19 cellular contexts compared by ENCODE assay signal in genomic region chr9:74672237-74672636, GRCh38.
DNase-seq lines count a peak whose midpoint lies in the region; ATAC-seq and TF ChIP-seq lines count a peak whose summit lies in the region.
"Had no signal": no experiment of that assay in that cellular context is flagged by ENCODE, and none has a peak within 500 bp of the region (broad histone marks: within the 10 kb centered on the region; RNA-seq: fewer than 3 reads in every experiment).

No MANE protein-coding gene starts in this region.

- no peaks in the 10 kb centered on the region for H3K4me1 Mint-ChIP-seq in MCF 10A (ENCODE audit: insufficient read depth, unreplicated experiment)
- H3K4me1 Mint-ChIP-seq: B cell; CD4-positive, CD25-positive, alpha-beta regulatory T cell had no signal

- H3K27ac Mint-ChIP-seq in MCF 10A (ENCODE audit: low read depth, unreplicated experiment) = no peak overlapping the region
- H3K27ac Mint-ChIP-seq: B cell; CD4-positive, CD25-positive, alpha-beta regulatory T cell; CD8-positive, alpha-beta T cell had no signal

- H3K9me3 Mint-ChIP-seq in MCF 10A (ENCODE audit: unreplicated experiment) = no peaks in the 10 kb centered on the region
- H3K9me3 Mint-ChIP-seq: CD8-positive, alpha-beta T cell had no signal

- no peak overlapping the region for H4K5ac ChIP-seq in mesendoderm (ENCODE audit: low read length)

- no peak overlapping the region for H3K23ac ChIP-seq in mesendoderm (ENCODE audit: low read length)

- H3K4me1 ChIP-seq in mammary epithelial cell (ENCODE audit: insufficient read depth, low read length) (no peaks in the 10 kb centered on the region), mesendoderm (ENCODE audit: control insufficient read depth, low read depth, low read length) (peaks cover 2% of the 10 kb centered on the region), transverse colon (no peaks in the 10 kb centered on the region)
- H3K4me1 ChIP-seq: BLaER1, Caco-2 had no signal

- CTCF ChIA-PET in mammary epithelial cell (lab: Charles Lee; ENCODE audit: low non-redundant PET) (no interaction called here), MCF 10A (lab: Yijun Ruan, JAX) (no interaction called here)

- H2BK5ac ChIP-seq in mesendoderm (ENCODE audit: low read length) = no peak overlapping the region

- H4K8ac ChIP-seq in mesendoderm (ENCODE audit: low read depth, low read length) = no peak overlapping the region

- H3K4me2 ChIP-seq in mammary epithelial cell (ENCODE audit: insufficient read depth, low read depth, low read length) (no peak overlapping the region), mesendoderm (ENCODE audit: low read length) (no peak overlapping the region)
- H3K4me2 ChIP-seq: BLaER1 had no signal

- H2AK5ac ChIP-seq in mesendoderm (ENCODE audit: low read length) = no peak overlapping the region

- H3K56ac ChIP-seq in mesendoderm (ENCODE audit: low read length) = no peak overlapping the region

- BruUV-seq in mammary epithelial cell (replicated peaks; lab: Mats Ljungman, UMichigan) (no TSS peak), MCF 10A (replicated peaks; lab: Mats Ljungman, UMichigan) (no TSS peak)

- 47% methylated on average over 2 of the region's 2 CpGs for WGBS in mammary epithelial cell (ENCODE audit: low coverage, missing lambda C conversion rate)
- no CpG with 5 or more reads among the region's 2 CpGs for WGBS in mesendoderm (ENCODE audit: extremely low coverage, insufficient coverage, low lambda C conversion rate)
- 88% methylated on average over 2 of the region's 2 CpGs; no CpG with 5 or more reads in 1 of the 2 donors for WGBS in transverse colon (ENCODE audit: low coverage in 1 of 2), 2 donors

- dilution Hi-C loops in mammary epithelial cell (cut with HindIII; ENCODE audit: low sequenced_read_pairs) = no loop called here

- H3K36me3 Mint-ChIP-seq in MCF 10A (ENCODE audit: insufficient read depth, unreplicated experiment) = no peaks in the 10 kb centered on the region
- H3K36me3 Mint-ChIP-seq: CD4-positive, CD25-positive, alpha-beta regulatory T cell; CD8-positive, alpha-beta T cell had no signal

- H3K4me3 ChIP-seq in mammary epithelial cell (replicated peaks in 1 of 3; ENCODE audit: insufficient read depth in 1 of 3, low read depth in 2 of 3, low read length in 3 of 3) = no peak overlapping the region
- no peak overlapping the region for H3K4me3 ChIP-seq in mesendoderm (ENCODE audit: low read length)
- no peak overlapping the region for H3K4me3 ChIP-seq in transverse colon
- H3K4me3 ChIP-seq: BLaER1, GM23248 had no signal

- H2AFZ ChIP-seq in mammary epithelial cell (ENCODE audit: low read depth, low read length) = no peak overlapping the region
- H2AFZ ChIP-seq: GM23248 had no signal

- no peak overlapping the region for H3K18ac ChIP-seq in mesendoderm (ENCODE audit: low read length)

- H3K27me3 ChIP-seq in mammary epithelial cell (ENCODE audit: insufficient read depth, low read length) (peaks cover 2% of the 10 kb centered on the region), mesendoderm (ENCODE audit: insufficient read depth, low read length, poor library complexity) (no peaks in the 10 kb centered on the region), transverse colon (no peaks in the 10 kb centered on the region)
- H3K27me3 ChIP-seq: BLaER1 had no signal

- TF ChIP-seq CTCF in mammary epithelial cell (conservative IDR thresholded peaks at IDR 0.05 in 1 of 2, IDR thresholded peaks at IDR 0.05 in 1 of 2; ENCODE audit: extremely low read depth in 1 of 2, insufficient read depth in 1 of 2, low read depth in 1 of 2, low read length in 2 of 2) = no peak
- TF ChIP-seq CTCF in MCF 10A (IDR thresholded peaks at IDR 0.05; ENCODE audit: unreplicated experiment) = no peak
- no peak for TF ChIP-seq CTCF in transverse colon (IDR thresholded peaks at IDR 0.05)

- peak; percentile 64 for DNase-seq in mammary epithelial cell
- no peak for DNase-seq in MCF 10A (ENCODE audit: unreplicated experiment)
- DNase-seq in epithelial cell of prostate (ENCODE audit: low read depth, low spot score) = peak; percentile 2
- DNase-seq in mesendoderm = peak; percentile 45
- DNase-seq in LoVo (ENCODE audit: low spot score) = no peak
- DNase-seq in transverse colon = no peak
- DNase-seq: Caco-2; CD4-positive, CD25-positive, alpha-beta regulatory T cell; CD8-positive, alpha-beta T cell; DMS153; DND-41; GM23248; H7; HCEC 1CT had no signal

- in situ Hi-C loops in mammary epithelial cell (cut with MboI; ENCODE audit: low sequenced_read_pairs in 2 of 2) (no loop called here), transverse colon (cut with MboI; ENCODE audit: low pct_ligation_motif_present in 1 of 4, low pct_unique_long_range_greater_than_20kb in 1 of 4, low sequenced_read_pairs in 3 of 4) (no loop called here)

- no peak overlapping the region for H3K27ac ChIP-seq in mammary epithelial cell (ENCODE audit: insufficient read depth, low read depth, low read length)
- no peak overlapping the region for H3K27ac ChIP-seq in epithelial cell of prostate
- no peak overlapping the region for H3K27ac ChIP-seq in mesendoderm (ENCODE audit: low read depth, low read length)
- H3K27ac ChIP-seq in transverse colon = no peak overlapping the region
- H3K27ac ChIP-seq: 22Rv1, BLaER1, C4-2B, GM23248 had no signal

- intact Hi-C loops in mammary epithelial cell (cut with micrococcal nuclease) (no loop called here), MCF 10A (cut with micrococcal nuclease) (no loop called here), transverse colon (cut with DNase I; ENCODE audit: low total_unique reads) (no loop called here)

- TF ChIP-seq EP300 in transverse colon (IDR thresholded peaks at IDR 0.05; ENCODE audit: low read depth) = no peak

- no peak overlapping the region for H3K4ac ChIP-seq in mesendoderm (ENCODE audit: low read depth, low read length)

- H3K9ac ChIP-seq in mammary epithelial cell (ENCODE audit: insufficient read depth, low read length) (no peak overlapping the region), mesendoderm (ENCODE audit: low read length) (no peak overlapping the region)
- H3K9ac ChIP-seq: BLaER1, GM23248 had no signal

- H3K79me2 ChIP-seq in mammary epithelial cell (ENCODE audit: insufficient read depth, low read length) (no peaks in the 10 kb centered on the region), mesendoderm (ENCODE audit: control insufficient read depth, insufficient read depth, low read length) (no peaks in the 10 kb centered on the region)

- no peaks in the 10 kb centered on the region for H4K20me1 ChIP-seq in mammary epithelial cell (ENCODE audit: insufficient read depth, low read length)

- H2BK120ac ChIP-seq in mesendoderm (ENCODE audit: low read depth, low read length) = no peak overlapping the region

- no peaks in the 10 kb centered on the region for H3K79me1 ChIP-seq in mesendoderm (ENCODE audit: low read length)

- H3K4me3 Mint-ChIP-seq in MCF 10A (ENCODE audit: unreplicated experiment) = no peak overlapping the region
- H3K4me3 Mint-ChIP-seq: B cell; CD4-positive, CD25-positive, alpha-beta regulatory T cell; CD8-positive, alpha-beta T cell had no signal

- H3K36me3 ChIP-seq in mammary epithelial cell (ENCODE audit: insufficient read depth, low read length) = no peaks in the 10 kb centered on the region
- H3K36me3 ChIP-seq in mesendoderm (ENCODE audit: control insufficient read depth, insufficient read depth, low read length) = no peaks in the 10 kb centered on the region
- H3K36me3 ChIP-seq in transverse colon = no peaks in the 10 kb centered on the region

- POLR2A ChIA-PET in MCF 10A (lab: Yijun Ruan, JAX) = no interaction called here

- no peak overlapping the region for H2BK15ac ChIP-seq in mesendoderm (replicated peaks; ENCODE audit: low read depth)

- TF ChIP-seq POLR2A in transverse colon (IDR thresholded peaks at IDR 0.05) = no peak

- peaks cover 37% of the 10 kb centered on the region for H3K27me3 Mint-ChIP-seq in MCF 10A (ENCODE audit: insufficient read depth, unreplicated experiment)

- no peak for ATAC-seq in GM18907 (IDR thresholded peaks at IDR 0.05; ENCODE audit: unreplicated experiment)
- ATAC-seq: CD8-positive, alpha-beta T cell had no signal

- H3K9me3 ChIP-seq in mammary epithelial cell (replicated peaks; ENCODE audit: insufficient read depth, low read length) (no peaks in the 10 kb centered on the region), transverse colon (no peaks in the 10 kb centered on the region)
- H3K9me3 ChIP-seq: BLaER1, Caco-2 had no signal

Comparison
In these comparisons a context has a peak if more than half of its experiments do, and no peak if none do; other contexts are left out.
1. DNase-seq: peak in mammary epithelial cell (single experiment), epithelial cell of prostate (single experiment) and mesendoderm (single experiment); none in MCF 10A (single experiment), LoVo (single experiment) and transverse colon (single experiment).